ENCODE assay signal across 27 cellular contexts in genomic region chr21:17583898-17584297, GRCh38.
"Had no signal": no experiment of that assay in that cellular context is flagged by ENCODE, and none has a peak within 500 bp of the region (broad histone marks: within the 10 kb centered on the region; RNA-seq: fewer than 3 reads in every experiment).

No MANE protein-coding gene starts in this region.

- DNase-seq: colonic mucosa; cortex of kidney; effector CD8-positive, alpha-beta T cell; effector memory CD8-positive, alpha-beta T cell; endodermal cell; erythroblast; esophagus squamous epithelium; foreskin fibroblast; foreskin melanocyte; gastrocnemius medialis; glutamatergic neuron; head of caudate nucleus; heart right ventricle; hippocampal formation; left cardiac atrium; left lung; left ventricle myocardium superior; lower lobe of right lung; mesenchymal stem cell; mucosa of descending colon had no signal

- ATAC-seq: effector memory CD8-positive, alpha-beta T cell; esophagus mucosa; gastrocnemius medialis; heart right ventricle; left cardiac atrium; left lung; left ventricle myocardium superior; lower lobe of right lung; mucosa of descending colon had no signal

- H3K27ac ChIP-seq: colonic mucosa, epithelial cell of prostate, esophagus squamous epithelium, gastrocnemius medialis, heart right ventricle, left lung, lower lobe of right lung had no signal

- H3K36me3 ChIP-seq: colonic mucosa, gastrocnemius medialis, heart right ventricle, left lung, lower lobe of right lung had no signal

- H3K4me1 ChIP-seq: colonic mucosa, esophagus squamous epithelium, gastrocnemius medialis, left lung, lower lobe of right lung had no signal

- H3K9me3 ChIP-seq: colonic mucosa, esophagus squamous epithelium, gastrocnemius medialis, heart right ventricle, left lung, lower lobe of right lung, mucosa of descending colon had no signal

- FAIRE-seq: endometrium, islet of Langerhans, keratinocyte had no signal

- H3K4me3 Mint-ChIP-seq: dendritic cell treated with granulocyte-macrophage colony-stimulating factor and Interleukin-4, amounts not matched to agents 40 ng/mL and 50 ng/mL, for 4 days; effector memory CD8-positive, alpha-beta T cell; endodermal cell; mesothelial cell of epicardium had no signal

- H3K27me3 ChIP-seq: colonic mucosa, esophagus squamous epithelium, gastrocnemius medialis, heart right ventricle, left lung had no signal

- H3K4me3 ChIP-seq: colonic mucosa, esophagus squamous epithelium, gastrocnemius medialis, heart right ventricle, left lung, lower lobe of right lung, mucosa of descending colon had no signal

- H3K9me3 Mint-ChIP-seq: dendritic cell treated with granulocyte-macrophage colony-stimulating factor and Interleukin-4, amounts not matched to agents 40 ng/mL and 50 ng/mL, for 4 days; effector memory CD8-positive, alpha-beta T cell; mesothelial cell of epicardium had no signal

- H3K27ac Mint-ChIP-seq: dendritic cell treated with granulocyte-macrophage colony-stimulating factor and Interleukin-4, amounts not matched to agents 40 ng/mL and 50 ng/mL, for 4 days; effector memory CD8-positive, alpha-beta T cell; endodermal cell; mesothelial cell of epicardium had no signal
